In the genomic region with DNA sequence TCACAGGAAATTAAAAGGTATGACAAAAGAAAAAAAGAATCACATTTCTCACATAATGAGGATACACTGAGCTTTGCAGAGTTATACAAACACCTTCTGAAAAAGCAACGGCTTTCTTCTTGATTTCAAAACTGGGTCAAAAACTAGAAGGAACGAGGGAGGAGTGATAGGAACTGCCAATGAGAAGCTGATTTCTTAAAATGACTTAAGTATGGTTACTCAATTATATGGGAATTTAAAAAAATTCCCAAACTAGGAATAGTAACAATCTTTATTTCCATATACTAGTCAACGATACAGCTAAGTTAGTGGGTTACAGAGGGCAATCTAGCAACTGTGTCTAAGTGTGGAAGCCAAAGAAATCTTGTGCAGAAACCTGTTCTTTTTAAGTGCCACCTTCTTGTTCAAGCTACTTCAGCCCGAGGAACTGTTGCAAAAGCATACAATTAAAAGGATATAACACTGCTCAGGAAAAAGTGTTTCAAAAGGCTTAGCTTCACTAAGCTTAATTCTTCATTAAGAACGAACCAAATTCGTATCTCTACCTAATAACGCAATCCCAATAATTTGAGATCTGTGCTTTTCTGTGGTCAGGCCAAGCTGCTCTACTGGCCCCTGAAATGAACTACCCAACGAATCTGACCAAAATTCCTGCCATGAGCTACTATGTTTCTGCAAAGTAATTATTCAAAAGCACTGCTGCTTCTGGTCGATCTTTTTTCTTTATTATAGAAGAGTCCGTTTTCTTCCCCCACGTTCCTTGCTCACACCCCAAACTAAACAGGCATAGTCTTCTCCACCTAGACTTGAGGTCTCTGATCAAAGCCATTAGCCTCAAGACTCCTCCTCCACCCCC, we compare ENCODE assay signal across 8 cellular contexts. TPM values are rescaled to one million over a fixed set of nuclear protein-coding genes. Genes with fewer than 3 reads are reported as not detected.
DNase-seq lines count a peak whose midpoint lies in the region; ATAC-seq and TF ChIP-seq lines count a peak whose summit lies in the region.

No MANE protein-coding gene starts in this region.

- no peak for TF ChIP-seq RAD21 in IMR-90 (IDR thresholded peaks at IDR 0.05; ENCODE audit: low read length)

- peak overlapping the region; percentile 84 for H3K4me2 ChIP-seq in IMR-90 (ENCODE audit: low read depth, low read length)

- H2AK5ac ChIP-seq in IMR-90 (ENCODE audit: low read depth, low read length) = peak overlapping the region; percentile 71; the same call in 1 of the 2 replicates

- H3K4me3 Mint-ChIP-seq in mesothelial cell of epicardium = peak overlapping the region; percentile 82

- H3K27ac Mint-ChIP-seq in mesothelial cell of epicardium = peak overlapping the region; percentile 84

- DNase-seq in BJ (ENCODE audit: low read depth) (no peak), IMR-90 (no peak), body of pancreas (no peak), mesothelial cell of epicardium (ENCODE audit: low spot score in 2 of 2, unreplicated experiment in 2 of 2) (no peak), pons (ENCODE audit: low spot score) (no peak), NCI-H1417 treated with DMSO at 0.1 percent for 48 hours (lab: John Stamatoyannopoulos, UW) (no peak), NCI-H1105 (lab: John Stamatoyannopoulos, UW) (no peak), NCI-H1930 (lab: John Stamatoyannopoulos, UW) (no peak)

- peaks cover 50% of the 10 kb centered on the region for H3K4me1 Mint-ChIP-seq in mesothelial cell of epicardium

- intact Hi-C loops in IMR-90 (cut with micrococcal nuclease) = no loop called here
- intact Hi-C loops in body of pancreas (cut with DNase I) = no loop called here

- no peak overlapping the region for H3K56ac ChIP-seq in IMR-90 (ENCODE audit: extremely low read depth, insufficient read depth, low read length)

- H4K91ac ChIP-seq in IMR-90 (ENCODE audit: insufficient read depth, low read depth, low read length) = no peak overlapping the region

- POLR2A ChIA-PET in BJ (lab: Charles Lee) (interaction anchor here (1.2 kb wide), 1 partner anchor 16 kb away, joined by 5 read pairs; no protein-coding TSS in a partner anchor), IMR-90 (lab: Charles Lee; ENCODE audit: unreplicated experiment) (no interaction called here)

- H3K9me3 ChIP-seq in IMR-90 (ENCODE audit: control insufficient read depth, insufficient read depth, low read length) = no peaks in the 10 kb centered on the region
- no peaks in the 10 kb centered on the region for H3K9me3 ChIP-seq in body of pancreas

- CTCF ChIA-PET in BJ (lab: Yijun Ruan, JAX) (interaction anchor here (0.7 to 1.7 kb wide), 4 partner anchors 16 to 65 kb away, joined by 3 to 4 read pairs (median 4); no protein-coding TSS in a partner anchor), IMR-90 (lab: Yijun Ruan, JAX) (interaction anchor here (1.2 kb wide), 2 partner anchors 12 to 70 kb away, joined by 3 to 4 read pairs; no protein-coding TSS in a partner anchor)

- peak overlapping the region; percentile 79; the same call in 1 of the 2 replicates for H3K9ac ChIP-seq in IMR-90 (ENCODE audit: low read depth, low read length)

- H3K27me3 Mint-ChIP-seq in mesothelial cell of epicardium (ENCODE audit: low read depth) = no peaks in the 10 kb centered on the region

- no peak overlapping the region for H2BK5ac ChIP-seq in IMR-90 (ENCODE audit: low read depth, low read length, poor library complexity, severe bottlenecking)

- TF ChIP-seq POLR2A in IMR-90 (IDR thresholded peaks at IDR 0.05; ENCODE audit: low read depth, low read length) (no peak), body of pancreas (IDR thresholded peaks at IDR 0.05) (no peak)

- no TSS peak for BruUV-seq in IMR-90 (replicated peaks; lab: Mats Ljungman, UMichigan)

- peaks cover 20% of the 10 kb centered on the region for H4K20me1 ChIP-seq in IMR-90 (ENCODE audit: insufficient read depth, low read length)

- peaks cover 23 to 52% of the 10 kb centered on the region in 2 experiments for H3K79me1 ChIP-seq in IMR-90 (ENCODE audit: low read depth in 1 of 2, low read length in 2 of 2)

- H2BK15ac ChIP-seq in IMR-90 (ENCODE audit: low read depth, low read length) = no peak overlapping the region

- no peak overlapping the region for H2BK120ac ChIP-seq in IMR-90 (ENCODE audit: low read depth, low read length)

- H2BK20ac ChIP-seq in IMR-90 (ENCODE audit: low read depth, low read length) = no peak overlapping the region

- no peak overlapping the region for H4K5ac ChIP-seq in IMR-90 (ENCODE audit: low read depth, low read length)

- H3K9me1 ChIP-seq in IMR-90 (ENCODE audit: insufficient read depth, low read length) = peaks cover 11% of the 10 kb centered on the region

- H3K27me3 ChIP-seq in BJ (ENCODE audit: control insufficient read depth, insufficient read depth, low read length) (no peaks in the 10 kb centered on the region), IMR-90 (ENCODE audit: control insufficient read depth, insufficient read depth, low read length) (no peaks in the 10 kb centered on the region), body of pancreas (no peaks in the 10 kb centered on the region)

- no peaks in the 10 kb centered on the region for H3K9me3 Mint-ChIP-seq in mesothelial cell of epicardium

- no peaks in the 10 kb centered on the region for H3K36me3 Mint-ChIP-seq in mesothelial cell of epicardium

- H2AFZ ChIP-seq in IMR-90 (replicated peaks; ENCODE audit: low read length, poor library complexity) = no peak overlapping the region

- H3K4me3 ChIP-seq in BJ (ENCODE audit: low read depth, low read length) = peak overlapping the region; percentile 81
- H3K4me3 ChIP-seq in IMR-90 (ENCODE audit: insufficient read depth, low read depth, low read length) = peak overlapping the region; percentile 99
- peak overlapping the region in 1 of 2 donors; percentile 51 for H3K4me3 ChIP-seq in body of pancreas

- H3K27ac ChIP-seq in IMR-90 (ENCODE audit: insufficient read depth, low read length) (peak overlapping the region; percentile 55), body of pancreas (peak overlapping the region in 3 of 4 donors; percentile 91 to 94 (median 93))

- H3K14ac ChIP-seq in IMR-90 (replicated peaks; ENCODE audit: low read depth, low read length) = peak overlapping the region; percentile 84; the same call in 1 of the 2 replicates

- ATAC-seq in IMR-90 (ENCODE audit: low read depth) (no peak), body of pancreas (no peak)

- 20% methylated on average over 1 of the region's 11 CpGs; no CpG with 5 or more reads in 1 of the 2 experiments for WGBS in IMR-90 (ENCODE audit: extremely low coverage in 2 of 2, insufficient read length in 1 of 2), 2 experiments
- WGBS in body of pancreas, 2 donors = 4% methylated on average over 11 of the region's 11 CpGs

- dilution Hi-C loops in IMR-90 (cut with HindIII; ENCODE audit: low sequenced_read_pairs, unreplicated experiment) = no loop called here

- in situ Hi-C loops in IMR-90 (cut with MboI; ENCODE audit: low sequenced_read_pairs) = no loop called here

- H3K4me1 ChIP-seq in IMR-90 (ENCODE audit: control insufficient read depth, insufficient read depth, low read length) = peaks cover 8% of the 10 kb centered on the region; the same call in 1 of the 2 replicates
- H3K4me1 ChIP-seq in body of pancreas = peaks cover 55% of the 10 kb centered on the region

- no peak overlapping the region for H3K18ac ChIP-seq in IMR-90 (ENCODE audit: low read depth, low read length)

- H4K8ac ChIP-seq in IMR-90 (ENCODE audit: low read depth in 2 of 2, low read length in 2 of 2) = no peak overlapping the region

- TF ChIP-seq CTCF in BJ (IDR thresholded peaks at IDR 0.05; ENCODE audit: insufficient read depth, low read depth, low read length) = no peak
- TF ChIP-seq CTCF in IMR-90 (conservative IDR thresholded peaks at IDR 0.05; ENCODE audit: low read depth, low read length) = no peak
- no peak for TF ChIP-seq CTCF in body of pancreas (IDR thresholded peaks at IDR 0.05)
- no peak for TF ChIP-seq CTCF in mesothelial cell of epicardium (IDR thresholded peaks at IDR 0.05; ENCODE audit: unreplicated experiment)

- H2AK9ac ChIP-seq in IMR-90 (replicated peaks; ENCODE audit: low read depth, low read length, poor library complexity) = no peak overlapping the region

- peak overlapping the region; percentile 66 for H3K23ac ChIP-seq in IMR-90 (ENCODE audit: low read depth, low read length)

- H3K4ac ChIP-seq in IMR-90 (ENCODE audit: low read depth, low read length) = peak overlapping the region; percentile 82; the same call in 1 of the 2 replicates

- H3K36me3 ChIP-seq in BJ (ENCODE audit: control insufficient read depth, insufficient read depth, low read length) (no peaks in the 10 kb centered on the region), IMR-90 (ENCODE audit: control insufficient read depth, insufficient read depth, low read length) (no peaks in the 10 kb centered on the region), body of pancreas (replicated peaks in 1 of 2; ENCODE audit: insufficient read depth in 1 of 2, low read depth in 2 of 2) (no peaks in the 10 kb centered on the region)

TF ChIP-seq in IMR-90, 13 proteins besides CTCF, POLR2A, EP300 and RAD21:
- no peak for TF ChIP-seq SMC3 (IDR thresholded peaks at IDR 0.05; ENCODE audit: low read depth, low read length)
- no peak for TF ChIP-seq MAFK (IDR thresholded peaks at IDR 0.05; ENCODE audit: low read depth, low read length)
- no peak for TF ChIP-seq FOS (IDR thresholded peaks at IDR 0.05; ENCODE audit: low read depth, low read length)
- no peak for TF ChIP-seq CEBPB (IDR thresholded peaks at IDR 0.05; ENCODE audit: low read depth, low read length)
- no peak for TF ChIP-seq MXI1 (IDR thresholded peaks at IDR 0.05; ENCODE audit: borderline replicate concordance, low read depth, low read length)
- no peak for TF ChIP-seq NFE2L2 (IDR thresholded peaks at IDR 0.05; ENCODE audit: low read depth, low read length)

RNA-seq across cellular contexts. Expression of a gene that starts 1.9 kb away (rescaled TPM):
- 8.4 and 14.1 TPM in 2 replicates for polyA plus RNA-seq in BJ (2011; rRNA removed)
- polyA minus RNA-seq in BJ (2011; rRNA and poly(A)+ RNA removed) = 20.9 and 24.1 TPM in 2 replicates
- total RNA-seq in IMR-90 (2012; rRNA removed) = 34.7 and 36.7 TPM in 2 replicates
- polyA plus RNA-seq in IMR-90 (2012; rRNA removed) = 6.4 and 8.4 TPM in 2 replicates
- 1.7 and 3.6 TPM in 2 replicates for polyA plus RNA-seq in IMR-90 (2012; cell fraction: cytosol; rRNA removed)
- polyA plus RNA-seq in IMR-90 (2012; cell fraction: nucleus; rRNA removed; ENCODE audit: low replicate concordance) = 4.9 and 29.1 TPM in 2 replicates
- total RNA-seq in body of pancreas = 10 to 100 TPM; 28.3 to 68.6 TPM
- total RNA-seq in mesothelial cell of epicardium = 49.8 to 58.1 TPM (median 53.3 TPM) in 3 replicates
